In the genomic region with DNA sequence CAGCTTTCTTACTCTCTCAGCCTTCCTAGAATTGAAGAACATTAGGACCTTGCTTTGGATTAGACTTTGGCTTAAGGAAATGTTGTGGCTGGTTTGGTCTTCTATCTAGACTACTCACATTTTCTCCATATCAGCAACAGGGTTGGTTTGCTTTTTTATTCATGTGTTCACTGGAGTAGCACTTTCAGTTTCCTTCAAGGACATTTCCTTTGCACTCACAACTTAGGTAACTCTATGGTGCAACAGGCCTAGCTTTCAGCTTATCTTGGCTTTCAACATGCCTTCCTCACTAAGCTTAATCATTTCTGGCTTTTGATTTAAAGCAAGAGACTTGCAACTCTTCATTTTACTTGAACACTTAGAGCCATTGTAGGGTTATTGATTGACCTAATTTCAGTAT, we compare ENCODE assay signal across 12 cellular contexts.
A peak's percentile ranks its signal among the peaks of the same experiment; 100 is the strongest.
DNase-seq lines count a peak whose midpoint lies in the region; ATAC-seq and TF ChIP-seq lines count a peak whose summit lies in the region.
"Had no signal": no experiment of that assay in that cellular context is flagged by ENCODE, and none has a peak within 500 bp of the region (broad histone marks: within the 10 kb centered on the region; RNA-seq: fewer than 3 reads in every experiment).

No MANE protein-coding gene starts in this region.

- ATAC-seq in GM19043 (IDR thresholded peaks at IDR 0.05; ENCODE audit: low read depth, unreplicated experiment) (peak; percentile 86), HG02623 (IDR thresholded peaks at IDR 0.05; ENCODE audit: unreplicated experiment) (peak; percentile 63), HG03571 (IDR thresholded peaks at IDR 0.05; ENCODE audit: unreplicated experiment) (peak; percentile 91), mucosa of descending colon (peak; percentile 38)
- ATAC-seq: esophagus mucosa had no signal

- intact Hi-C loops in mucosa of descending colon (cut with DNase I, micrococcal nuclease), result no loop called here

- TF ChIP-seq CTCF in mucosa of descending colon (IDR thresholded peaks at IDR 0.05), result no peak

- H3K9me3 ChIP-seq in mucosa of descending colon, result no peaks in the 10 kb centered on the region

- H3K4me1 ChIP-seq in mucosa of descending colon (ENCODE audit: low read depth), result peaks cover 6% of the 10 kb centered on the region

- no peak overlapping the region for H3K4me3 ChIP-seq in mucosa of descending colon
- H3K4me3 ChIP-seq: skin epidermis had no signal

- CTCF ChIA-PET in HEK293T (lab: Yijun Ruan, JAX), result no interaction called here

- H3K36me3 ChIP-seq in mucosa of descending colon (ENCODE audit: low read depth), result no peaks in the 10 kb centered on the region

- POLR2A ChIA-PET in HEK293T (lab: Yijun Ruan, JAX), result no interaction called here

- no peak for DNase-seq in mucosa of descending colon
- DNase-seq in occipital lobe (lab: John Stamatoyannopoulos, UW), result no peak
- DNase-seq in HEK293T (ENCODE audit: extremely low spot score), result no peak
- no peak for DNase-seq in LoVo (ENCODE audit: low spot score)
- no peak for DNase-seq in hippocampal formation (lab: John Stamatoyannopoulos, UW)
- DNase-seq: COR-L47, NCI-H2227 treated with DMSO at 0.1 percent for 48 hours had no signal

TF ChIP-seq in HEK293T, 16 proteins besides CTCF, POLR2A, EP300 and RAD21:
- TF ChIP-seq NFRKB (IDR thresholded peaks at IDR 0.05), result no peak
- TF ChIP-seq BHLHE40 (IDR thresholded peaks at IDR 0.05; ENCODE audit: borderline replicate concordance), result no peak
- no peak for TF ChIP-seq FOXM1 (IDR thresholded peaks at IDR 0.05; ENCODE audit: borderline replicate concordance)
- no peak for TF ChIP-seq FOXK2 (IDR thresholded peaks at IDR 0.05)
- no peak for TF ChIP-seq TARDBP (IDR thresholded peaks at IDR 0.05)
- no peak for TF ChIP-seq SP1 (IDR thresholded peaks at IDR 0.05)
- no peak for TF ChIP-seq SUZ12 (IDR thresholded peaks at IDR 0.05)
- no peak for TF ChIP-seq LEF1 (IDR thresholded peaks at IDR 0.05; ENCODE audit: borderline replicate concordance)
- TF ChIP-seq, protein P1, sequence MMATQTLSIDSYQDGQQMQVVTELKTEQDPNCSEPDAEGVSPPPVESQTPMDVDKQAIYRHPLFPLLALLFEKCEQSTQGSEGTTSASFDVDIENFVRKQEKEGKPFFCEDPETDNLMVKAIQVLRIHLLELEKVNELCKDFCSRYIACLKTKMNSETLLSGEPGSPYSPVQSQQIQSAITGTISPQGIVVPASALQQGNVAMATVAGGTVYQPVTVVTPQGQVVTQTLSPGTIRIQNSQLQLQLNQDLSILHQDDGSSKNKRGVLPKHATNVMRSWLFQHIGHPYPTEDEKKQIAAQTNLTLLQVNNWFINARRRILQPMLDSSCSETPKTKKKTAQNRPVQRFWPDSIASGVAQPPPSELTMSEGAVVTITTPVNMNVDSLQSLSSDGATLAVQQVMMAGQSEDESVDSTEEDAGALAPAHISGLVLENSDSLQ (IDR thresholded peaks at IDR 0.05), result no peak
- TF ChIP-seq FOXA1 (IDR thresholded peaks at IDR 0.05), result no peak
- no peak for TF ChIP-seq HDGF (IDR thresholded peaks at IDR 0.05; ENCODE audit: borderline replicate concordance)
- no peak for TF ChIP-seq L3MBTL2 (conservative IDR thresholded peaks at IDR 0.05)
- no peak for TF ChIP-seq ELF4 (IDR thresholded peaks at IDR 0.05)
- no peak for TF ChIP-seq CTBP1 (IDR thresholded peaks at IDR 0.05; ENCODE audit: borderline replicate concordance)
- TF ChIP-seq ZNF384 (IDR thresholded peaks at IDR 0.05), result no peak

Comparison
In these comparisons a context has a peak if more than half of its experiments do, and no peak if none do; other contexts are left out.
1. ATAC-seq: peak in every context shown above with its lines; median percentile 91 in HG03571; 86 in GM19043; 63 in HG02623; 38 in mucosa of descending colon.